16 cellular contexts compared by ENCODE assay signal in the genomic region with DNA sequence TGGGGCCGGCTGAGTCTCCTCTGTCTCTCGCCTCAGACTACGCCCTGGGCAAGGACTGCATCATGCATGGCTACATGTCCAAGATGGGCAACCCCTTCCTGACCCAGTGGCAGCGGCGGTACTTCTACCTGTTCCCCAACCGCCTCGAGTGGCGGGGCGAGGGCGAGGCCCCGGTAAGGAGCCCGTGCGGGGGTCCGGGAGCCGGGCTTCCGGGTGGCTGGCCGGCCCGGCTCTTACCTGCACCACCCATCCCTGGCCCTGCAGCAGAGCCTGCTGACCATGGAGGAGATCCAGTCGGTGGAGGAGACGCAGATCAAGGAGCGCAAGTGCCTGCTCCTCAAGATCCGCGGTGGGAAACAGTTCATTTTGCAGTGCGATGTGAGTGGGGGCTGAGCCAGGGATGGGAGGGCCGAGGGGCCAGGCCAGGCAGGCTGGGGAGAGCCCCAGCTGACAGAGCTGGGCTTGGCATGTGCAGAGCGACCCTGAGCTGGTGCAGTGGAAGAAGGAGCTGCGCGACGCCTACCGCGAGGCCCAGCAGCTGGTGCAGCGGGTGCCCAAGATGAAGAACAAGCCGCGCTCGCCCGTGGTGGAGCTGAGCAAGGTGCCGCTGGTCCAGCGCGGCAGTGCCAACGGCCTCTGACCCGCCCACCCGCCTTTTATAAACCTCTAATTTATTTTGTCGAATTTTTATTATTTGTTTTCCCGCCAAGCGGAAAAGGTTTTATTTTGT. TPM values are rescaled to one million over a fixed set of nuclear protein-coding genes. Genes with fewer than 3 reads are reported as not detected.
DNase-seq lines count a peak whose midpoint lies in the region; ATAC-seq, FAIRE-seq and TF ChIP-seq lines count a peak whose summit lies in the region.
"Had no signal": no experiment of that assay in that cellular context is flagged by ENCODE, and none has a peak within 500 bp of the region (broad histone marks: within the 10 kb centered on the region; RNA-seq: fewer than 3 reads in every experiment).

No MANE protein-coding gene starts in this region.

- H3K27ac ChIP-seq in kidney (ENCODE audit: low read depth in 2 of 2, low read length in 2 of 2), result no peak overlapping the region

- H3K27me3 Mint-ChIP-seq in T-helper 2 cell treated with Interferon-gamma antibody and Interleukin-4, amounts not matched to agents 5 μg/mL and 100 μg/mL, for 36 hours (ENCODE audit: low read depth), result no peaks in the 10 kb centered on the region
- no peaks in the 10 kb centered on the region for H3K27me3 Mint-ChIP-seq in T-helper 17 cell

- intact Hi-C loops in kidney (cut with DNase I), result no loop called here

- H3K4me3 Mint-ChIP-seq in T-helper 2 cell treated with Interferon-gamma antibody and Interleukin-4, amounts not matched to agents 5 μg/mL and 100 μg/mL, for 36 hours, result no peak overlapping the region
- no peak overlapping the region for H3K4me3 Mint-ChIP-seq in T-helper 17 cell
- no peak overlapping the region for H3K4me3 Mint-ChIP-seq in stimulated activated effector memory CD8-positive, alpha-beta T cell treated with anti-CD3 and anti-CD28 coated beads, Interleukin-12 subunit alpha, Interleukin-12 subunit beta, amount 100 ng/mL, for 72 hours

- no peaks in the 10 kb centered on the region for H3K9me3 Mint-ChIP-seq in T-helper 2 cell treated with Interferon-gamma antibody and Interleukin-4, amounts not matched to agents 5 μg/mL and 100 μg/mL, for 36 hours
- no peaks in the 10 kb centered on the region for H3K9me3 Mint-ChIP-seq in stimulated activated effector memory CD8-positive, alpha-beta T cell treated with anti-CD3 and anti-CD28 coated beads, Interleukin-12 subunit alpha, Interleukin-12 subunit beta, amount 100 ng/mL, for 72 hours

- peaks cover 23 to 40% of the 10 kb centered on the region in 2 donors for H3K36me3 ChIP-seq in kidney (ENCODE audit: control insufficient read depth in 1 of 2, insufficient read depth in 2 of 2, low read length in 2 of 2)

- no peak for DNase-seq in T-helper 2 cell treated with Interferon-gamma antibody and Interleukin-4, amounts not matched to agents 5 μg/mL and 100 μg/mL, for 36 hours (ENCODE audit: low spot score)
- DNase-seq in T-helper 2 cell (no peak), T-helper 17 cell (no peak), kidney (peak; percentile 77), SKM-1 treated with dmso at 0.1 percent for 144 hours (lab: John Stamatoyannopoulos, UW; ENCODE audit: unreplicated experiment) (no peak), RCC 7860 (ENCODE audit: low spot score) (no peak)
- DNase-seq in stimulated activated effector memory CD8-positive, alpha-beta T cell treated with anti-CD3 and anti-CD28 coated beads, Interleukin-12 subunit alpha, Interleukin-12 subunit beta, amount 100 ng/mL, for 72 hours (ENCODE audit: low spot score in 2 of 2), result no peak
- DNase-seq: 8988T; activated naive CD4-positive, alpha-beta T cell treated with anti-CD3 and anti-CD28 coated beads, Interleukin-2, amount 50 U/mL, for 16 hours; central memory CD4-positive, alpha-beta T cell; islet precursor cell; NCI-H2081 treated with DMSO at 0.1 percent for 48 hours; NK-92 treated with Interleukin-12 subunit alpha and Interleukin-12 subunit beta, amount 100 ng/mL, for 24 hours; SIG-M5 had no signal

- peaks cover 12 to 21% of the 10 kb centered on the region in 2 donors for H3K4me1 ChIP-seq in kidney (ENCODE audit: control insufficient read depth in 1 of 2, insufficient read depth in 1 of 2, low read depth in 1 of 2, low read length in 2 of 2)

- H3K27ac Mint-ChIP-seq in T-helper 2 cell treated with Interferon-gamma antibody and Interleukin-4, amounts not matched to agents 5 μg/mL and 100 μg/mL, for 36 hours, result peak overlapping the region; percentile 45
- peak overlapping the region; percentile 75 for H3K27ac Mint-ChIP-seq in T-helper 17 cell
- H3K27ac Mint-ChIP-seq in stimulated activated effector memory CD8-positive, alpha-beta T cell treated with anti-CD3 and anti-CD28 coated beads, Interleukin-12 subunit alpha, Interleukin-12 subunit beta, amount 100 ng/mL, for 72 hours, result peak overlapping the region; percentile 96

- FAIRE-seq in kidney (lab: Jason Lieb, UNC) (no peak), RCC 7860 (lab: Jason Lieb, UNC) (no peak)
- FAIRE-seq: endothelial cell of umbilical vein had no signal

- H3K9ac ChIP-seq in kidney (ENCODE audit: low read length in 2 of 2), result no peak overlapping the region

- H3K36me3 Mint-ChIP-seq in T-helper 2 cell treated with Interferon-gamma antibody and Interleukin-4, amounts not matched to agents 5 μg/mL and 100 μg/mL, for 36 hours (ENCODE audit: low read depth), result peaks cover 59% of the 10 kb centered on the region
- no peaks in the 10 kb centered on the region for H3K36me3 Mint-ChIP-seq in T-helper 17 cell (ENCODE audit: low read depth)
- peaks cover 96% of the 10 kb centered on the region for H3K36me3 Mint-ChIP-seq in stimulated activated effector memory CD8-positive, alpha-beta T cell treated with anti-CD3 and anti-CD28 coated beads, Interleukin-12 subunit alpha, Interleukin-12 subunit beta, amount 100 ng/mL, for 72 hours

- ATAC-seq in T-helper 17 cell (no peak), GM19023 (IDR thresholded peaks at IDR 0.05; ENCODE audit: unreplicated experiment) (no peak)
- no peak for ATAC-seq in stimulated activated effector memory CD8-positive, alpha-beta T cell treated with anti-CD3 and anti-CD28 coated beads, Interleukin-12 subunit alpha, Interleukin-12 subunit beta, amount 100 ng/mL, for 72 hours

- H3K9me3 ChIP-seq in T-helper 17 cell (ENCODE audit: control insufficient read depth, low read length, poor library complexity, severe bottlenecking) (no peaks in the 10 kb centered on the region), kidney (ENCODE audit: control insufficient read depth in 1 of 2, low read length in 2 of 2) (no peaks in the 10 kb centered on the region)

- H3K4me1 Mint-ChIP-seq in T-helper 2 cell treated with Interferon-gamma antibody and Interleukin-4, amounts not matched to agents 5 μg/mL and 100 μg/mL, for 36 hours (ENCODE audit: low read depth), result peaks cover 32% of the 10 kb centered on the region
- peaks cover 37% of the 10 kb centered on the region for H3K4me1 Mint-ChIP-seq in T-helper 17 cell
- H3K4me1 Mint-ChIP-seq in stimulated activated effector memory CD8-positive, alpha-beta T cell treated with anti-CD3 and anti-CD28 coated beads, Interleukin-12 subunit alpha, Interleukin-12 subunit beta, amount 100 ng/mL, for 72 hours, result peaks cover 62% of the 10 kb centered on the region

- H3K4me3 ChIP-seq in kidney (ENCODE audit: low read length in 2 of 2), result no peak overlapping the region

- TF ChIP-seq CTCF in kidney (IDR thresholded peaks at IDR 0.05; ENCODE audit: borderline replicate concordance, extremely low read depth, insufficient read depth), result no peak

RNA-seq across cellular contexts. Expression of gene ANKRD13D, which starts 4.1 kb away (rescaled TPM):
- 100 to 1,000 TPM; 174 to 220 TPM for total RNA-seq in T-helper 17 cell
- 68.3 TPM for total RNA-seq in kidney
- polyA plus RNA-seq in kidney (ENCODE audit: insufficient read depth, low read depth, low replicate concordance), result 21.9 TPM

RNA-seq across cellular contexts. Expression of gene SSH3, which starts 18.4 kb away (rescaled TPM):
- 10 to 100 TPM; 12.8 to 17.8 TPM for total RNA-seq in T-helper 17 cell
- 68.9 TPM for total RNA-seq in kidney
- polyA plus RNA-seq in kidney (ENCODE audit: insufficient read depth, low read depth, low replicate concordance), result 25.0 TPM

RNA-seq across cellular contexts. Expression of gene GRK2, which starts 18.7 kb away (rescaled TPM):
- total RNA-seq in T-helper 17 cell (100 to 1,000 TPM; 264 to 276 TPM), kidney (80.8 TPM)
- polyA plus RNA-seq in kidney (ENCODE audit: insufficient read depth, low read depth, low replicate concordance), result 28.2 TPM

Comparison
In these comparisons a context has a peak if more than half of its experiments do, and no peak if none do; other contexts are left out.
1. H3K27ac Mint-ChIP-seq: peak in every context shown above with its lines; median percentile 96 in stimulated activated effector memory CD8-positive, alpha-beta T cell treated with anti-CD3 and anti-CD28 coated beads, Interleukin-12 subunit alpha, Interleukin-12 subunit beta, amount 100 ng/mL, for 72 hours; 75 in T-helper 17 cell; 45 in T-helper 2 cell treated with Interferon-gamma antibody and Interleukin-4, amounts not matched to agents 5 μg/mL and 100 μg/mL, for 36 hours.